ENCODE assay signal across 23 cellular contexts in the genomic region with DNA sequence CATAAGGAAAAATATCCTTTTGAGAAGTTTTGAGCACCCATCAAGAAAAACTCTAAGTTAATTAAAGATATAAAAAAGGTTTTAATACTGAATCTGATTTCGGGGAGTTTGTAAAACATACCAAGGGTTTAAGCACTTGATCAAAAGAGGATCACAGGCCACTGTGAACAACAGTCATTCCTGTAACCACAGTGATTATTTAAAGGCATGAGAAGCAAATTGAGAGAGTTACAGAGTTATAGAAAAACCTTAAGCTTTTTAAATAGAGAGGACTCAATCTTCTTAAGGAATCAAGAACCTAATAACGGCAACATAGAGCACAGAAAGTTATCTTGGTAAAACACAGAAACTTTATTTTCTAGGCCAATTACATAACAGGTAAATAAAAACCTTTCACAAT.
DNase-seq lines count a peak whose midpoint lies in the region; ATAC-seq, FAIRE-seq and TF ChIP-seq lines count a peak whose summit lies in the region.
"Had no signal": no experiment of that assay in that cellular context is flagged by ENCODE, and none has a peak within 500 bp of the region (broad histone marks: within the 10 kb centered on the region; RNA-seq: fewer than 3 reads in every experiment).

No MANE protein-coding gene starts in this region.

- no peak overlapping the region for H2BK20ac ChIP-seq in H1 (ENCODE audit: low read length)

- no peak overlapping the region for H3K56ac ChIP-seq in H1 (replicated peaks; ENCODE audit: insufficient read length, low read depth, low read length)

- DNase-seq in H1 (ENCODE audit: low read depth in 1 of 2, low spot score in 2 of 2) = no peak
- DNase-seq in neuronal stem cell (ENCODE audit: low spot score) = no peak
- DNase-seq in activated CD4-positive, alpha-beta T cell treated with anti-CD3 and anti-CD28 coated beads for 1 hour = no peak
- no peak for DNase-seq in central memory CD4-positive, alpha-beta T cell
- DNase-seq in SKM-1 treated with dmso at 0.1 percent for 144 hours (lab: John Stamatoyannopoulos, UW; ENCODE audit: unreplicated experiment) = no peak
- DNase-seq: 8988T; BE2C; C1 segment of cervical spinal cord; CD4-positive, CD25-positive, alpha-beta regulatory T cell; CD8-positive, alpha-beta memory T cell; COR-L47; DMS 273 treated with DMSO at 0.1 percent for 48 hours; DMS53; DND-41; EL; HCEC 1CT had no signal

- H4K91ac ChIP-seq in H1 (replicated peaks; ENCODE audit: insufficient read length, low read length) (no peak overlapping the region), neuronal stem cell (ENCODE audit: low read depth, low read length, poor library complexity) (no peak overlapping the region)

- no peak overlapping the region for H2AK5ac ChIP-seq in H1 (ENCODE audit: low read depth, low read length)
- H2AK5ac ChIP-seq in neuronal stem cell (ENCODE audit: low read depth, low read length) = no peak overlapping the region

- POLR2A ChIA-PET in H1 (lab: Charles Lee; ENCODE audit: partially characterized antibody) = no interaction called here

- H3K4me1 ChIP-seq in HUES6 (ENCODE audit: control insufficient read depth, insufficient read depth, low read length) (peaks cover 14% of the 10 kb centered on the region; the same call in 1 of the 2 replicates), H1 (replicated peaks in 1 of 4; ENCODE audit: control insufficient read depth in 3 of 4, insufficient read depth in 4 of 4, low read length in 3 of 4) (peaks cover 0 to 5% (median 0%) of the 10 kb centered on the region in 4 experiments; a peak in 2 of 7 replicates), neuronal stem cell (ENCODE audit: control insufficient read depth in 2 of 2, insufficient read depth in 1 of 2, low read depth in 1 of 2, low read length in 2 of 2) (peaks cover 0 to 10% of the 10 kb centered on the region in 2 donors)
- H3K4me1 ChIP-seq: BE2C had no signal

- no peaks in the 10 kb centered on the region for H4K20me1 ChIP-seq in H1 (replicated peaks in 1 of 2; ENCODE audit: control insufficient read depth in 1 of 2, insufficient read depth in 2 of 2, low read length in 2 of 2)

- H3K18ac ChIP-seq in H1 (ENCODE audit: extremely low read depth, low read length) = no peak overlapping the region
- H3K18ac ChIP-seq in neuronal stem cell (ENCODE audit: low read length) = no peak overlapping the region

- no peaks in the 10 kb centered on the region for H3K36me3 ChIP-seq in HUES6 (ENCODE audit: control insufficient read depth, insufficient read depth, low read length)
- H3K36me3 ChIP-seq in H1 (ENCODE audit: control insufficient read depth in 2 of 4, insufficient read depth in 4 of 4, low read length in 3 of 4) = peaks cover 0 to 4% (median 1%) of the 10 kb centered on the region in 4 experiments; a peak in 3 of 8 replicates
- H3K36me3 ChIP-seq in neuronal stem cell (replicated peaks in 1 of 2; ENCODE audit: control insufficient read depth in 2 of 2, insufficient read depth in 2 of 2, low read length in 2 of 2) = no peaks in the 10 kb centered on the region
- H3K36me3 ChIP-seq: BE2C had no signal

- H3K23me2 ChIP-seq in H1 (ENCODE audit: low read depth, low read length) = no peaks in the 10 kb centered on the region

- no peak for TF ChIP-seq RAD21 in H1 (IDR thresholded peaks at IDR 0.05 in 1 of 2, conservative IDR thresholded peaks at IDR 0.05 in 1 of 2; ENCODE audit: low read depth in 2 of 2, low read length in 2 of 2)

- no peak overlapping the region for H3K4ac ChIP-seq in H1 (replicated peaks; ENCODE audit: insufficient read length, low read depth, low read length)
- H3K4ac ChIP-seq in neuronal stem cell (ENCODE audit: low read length) = no peak overlapping the region

- no peak for TF ChIP-seq EP300 in H1 (IDR thresholded peaks at IDR 0.05; ENCODE audit: borderline replicate concordance in 1 of 2, low read depth in 2 of 2, low read length in 2 of 2)

- H3K4me3 ChIP-seq in HUES6 (ENCODE audit: low read depth, low read length) = no peak overlapping the region
- peak overlapping the region in 1 of 4 experiments; percentile 25; a peak in 1 of 8 replicates for H3K4me3 ChIP-seq in H1 (ENCODE audit: extremely low read depth in 1 of 4, insufficient read depth in 2 of 4, low read depth in 3 of 4, low read length in 4 of 4)
- no peak overlapping the region for H3K4me3 ChIP-seq in neuronal stem cell (ENCODE audit: low read length in 2 of 2)

- H2BK120ac ChIP-seq in H1 (replicated peaks; ENCODE audit: low read depth, low read length) (no peak overlapping the region), neuronal stem cell (ENCODE audit: low read depth, low read length) (no peak overlapping the region)

- FAIRE-seq in H1 (lab: Jason Lieb, UNC) = no peak
- FAIRE-seq: GM12892, GM18507, HTR-8/SVneo had no signal

- H3K9ac ChIP-seq in HUES6 (ENCODE audit: low read length) (no peak overlapping the region), H1 (replicated peaks in 1 of 4; ENCODE audit: extremely low read depth in 1 of 4, low read depth in 3 of 4, low read length in 3 of 4) (no peak overlapping the region), neuronal stem cell (ENCODE audit: low read depth, low read length, poor library complexity) (no peak overlapping the region)
- H3K9ac ChIP-seq: KMS-11 had no signal

- WGBS in H1 (ENCODE audit: extremely low coverage in 1 of 2, insufficient coverage in 1 of 2, insufficient read length in 1 of 2, insufficient replicate concordance in 2 of 2, low coverage in 1 of 2, low lambda C conversion rate in 2 of 2, missing lambda C conversion rate in 1 of 2), 2 experiments = 46% methylated on average over 2 of the region's 2 CpGs; no CpG with 5 or more reads in 1 of the 2 experiments
- no CpG with 5 or more reads among the region's 2 CpGs for WGBS in neuronal stem cell (ENCODE audit: extremely low coverage in 2 of 2, insufficient read length in 2 of 2, insufficient replicate concordance in 1 of 2), 2 donors

- H3K27me3 ChIP-seq in HUES6 (ENCODE audit: control insufficient read depth, insufficient read depth, low read length) (no peaks in the 10 kb centered on the region), H1 (replicated peaks in 1 of 4; ENCODE audit: control insufficient read depth in 3 of 4, extremely low read depth in 1 of 4, insufficient read depth in 3 of 4, low read length in 3 of 4) (no peaks in the 10 kb centered on the region), neuronal stem cell (ENCODE audit: control insufficient read depth in 3 of 3, insufficient read depth in 3 of 3, low read depth in 1 of 3, low read length in 3 of 3) (no peaks in the 10 kb centered on the region)
- H3K27me3 ChIP-seq: BE2C had no signal

- H4K8ac ChIP-seq in H1 (ENCODE audit: extremely low read depth, insufficient read depth, low read length) = no peak overlapping the region
- no peak overlapping the region for H4K8ac ChIP-seq in neuronal stem cell (ENCODE audit: low read depth, low read length)

- H2BK5ac ChIP-seq in H1 (ENCODE audit: low read depth, low read length) (no peak overlapping the region), neuronal stem cell (ENCODE audit: low read length) (no peak overlapping the region)

- H4K5ac ChIP-seq in H1 (ENCODE audit: insufficient read length, low read depth, low read length) = peak overlapping the region; percentile 36

- CTCF ChIA-PET in H1 (lab: Charles Lee; ENCODE audit: partially characterized antibody) = no interaction called here

- peak; percentile 74 for ATAC-seq in GM18868 (IDR thresholded peaks at IDR 0.05; ENCODE audit: unreplicated experiment)
- ATAC-seq in HG02642 (IDR thresholded peaks at IDR 0.05; ENCODE audit: poor library complexity, unreplicated experiment) = no peak

- no peak overlapping the region for H3K14ac ChIP-seq in H1 (ENCODE audit: insufficient read length)
- no peak overlapping the region for H3K14ac ChIP-seq in neuronal stem cell (ENCODE audit: low read length)

- H3K4me2 ChIP-seq in H1 (ENCODE audit: insufficient read depth in 1 of 2, low read depth in 2 of 2, low read length in 2 of 2) (no peak overlapping the region), neuronal stem cell (ENCODE audit: insufficient read depth, low read length, poor library complexity, severe bottlenecking) (no peak overlapping the region)
- H3K4me2 ChIP-seq: KMS-11 had no signal

- H3K23ac ChIP-seq in H1 (ENCODE audit: insufficient read length) = no peak overlapping the region
- H3K23ac ChIP-seq in neuronal stem cell (ENCODE audit: low read depth, low read length, poor library complexity) = no peak overlapping the region

- no peak overlapping the region for H2BK12ac ChIP-seq in H1 (ENCODE audit: low read depth, low read length)
- H2BK12ac ChIP-seq in neuronal stem cell (ENCODE audit: low read length) = no peak overlapping the region

- H3K27ac ChIP-seq in HUES6 (ENCODE audit: low read depth, low read length) (peak overlapping the region; percentile 58), H1 (ENCODE audit: low read depth, low read length) (no peak overlapping the region), neuronal stem cell (replicated peaks; ENCODE audit: low read length) (no peak overlapping the region)
- H3K27ac ChIP-seq: KMS-11 had no signal

- H3K9me3 ChIP-seq in HUES6 (ENCODE audit: control insufficient read depth, insufficient read depth, low read depth, low read length) = peaks cover 8% of the 10 kb centered on the region
- H3K9me3 ChIP-seq in H1 (ENCODE audit: insufficient read depth in 2 of 2, low read depth in 1 of 2, low read length in 1 of 2) = peaks cover 6 to 9% of the 10 kb centered on the region in 2 experiments
- peaks cover 1 to 8% of the 10 kb centered on the region in 2 donors for H3K9me3 ChIP-seq in neuronal stem cell (replicated peaks in 1 of 2; ENCODE audit: control insufficient read depth in 2 of 2, insufficient read depth in 1 of 2, low read depth in 1 of 2, low read length in 2 of 2)
- H3K9me3 ChIP-seq: BE2C had no signal

- no peaks in the 10 kb centered on the region for H3K79me1 ChIP-seq in H1 (ENCODE audit: low read depth, low read length)
- H3K79me1 ChIP-seq in neuronal stem cell (ENCODE audit: low read depth, low read length) = no peaks in the 10 kb centered on the region

- TF ChIP-seq CTCF in H1 (IDR thresholded peaks at IDR 0.05; ENCODE audit: control extremely low read depth in 1 of 3, insufficient read depth in 1 of 3, low read depth in 1 of 3, low read length in 3 of 3) = no peak

- no peaks in the 10 kb centered on the region for H3K79me2 ChIP-seq in H1 (ENCODE audit: control insufficient read depth in 1 of 2, insufficient read depth in 2 of 2, low read length in 2 of 2)

- H2AFZ ChIP-seq in H1 (ENCODE audit: low read length) (no peak overlapping the region), neuronal stem cell (ENCODE audit: low read length) (peak overlapping the region; percentile 61)

- no peak for TF ChIP-seq POLR2A in H1 (IDR thresholded peaks at IDR 0.05; ENCODE audit: control extremely low read depth in 1 of 2, low read depth in 2 of 2, low read length in 2 of 2)

- H2BK15ac ChIP-seq in H1 (ENCODE audit: low read length) (no peak overlapping the region), neuronal stem cell (ENCODE audit: low read length) (no peak overlapping the region)

TF ChIP-seq in H1, 55 proteins besides CTCF, POLR2A, EP300 and RAD21 (continues in another document):
- TF ChIP-seq KDM5A (IDR thresholded peaks at IDR 0.05; ENCODE audit: low read length) = no peak
- no peak for TF ChIP-seq SP2 (IDR thresholded peaks at IDR 0.05; ENCODE audit: low read length)
- no peak for TF ChIP-seq BRCA1 (IDR thresholded peaks at IDR 0.05; ENCODE audit: low read depth, low read length)
- no peak for TF ChIP-seq GABPA (IDR thresholded peaks at IDR 0.05; ENCODE audit: borderline replicate concordance, insufficient read depth, low read length)
- no peak for TF ChIP-seq SP1 (IDR thresholded peaks at IDR 0.05; ENCODE audit: low read depth, low read length)
